8 cellular contexts compared by ENCODE assay signal in the genomic region with DNA sequence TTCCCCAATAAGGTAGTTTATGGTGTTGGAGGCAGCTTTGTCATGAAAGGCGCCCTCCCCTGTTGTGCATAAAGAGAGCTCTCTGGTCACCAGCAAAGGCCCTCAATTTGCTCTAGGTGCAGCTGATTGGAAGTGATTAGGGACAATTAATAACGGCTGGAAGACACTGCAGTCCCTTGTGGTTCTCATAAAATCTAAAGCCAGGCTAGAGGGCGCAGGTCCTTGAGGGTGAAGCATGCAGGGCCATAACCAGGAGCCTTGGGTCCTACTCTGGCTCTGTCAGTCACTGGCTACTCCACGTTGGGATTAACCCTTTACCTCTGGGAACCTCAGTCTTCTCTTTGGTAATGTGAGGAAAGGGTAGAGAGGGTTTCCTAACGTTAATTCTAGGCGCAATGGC. TPM values are rescaled to one million over a fixed set of nuclear protein-coding genes. Genes with fewer than 3 reads are reported as not detected.
A peak's percentile ranks its signal among the peaks of the same experiment; 100 is the strongest.
DNase-seq lines count a peak whose midpoint lies in the region; ATAC-seq and TF ChIP-seq lines count a peak whose summit lies in the region.

No MANE protein-coding gene starts in this region.

- no peaks in the 10 kb centered on the region for H3K36me3 ChIP-seq in iPS-15b (ENCODE audit: control insufficient read depth, insufficient read depth, low read length)

- H3K9ac ChIP-seq in iPS-15b (ENCODE audit: low read depth, low read length): no peak overlapping the region

- H3K27ac Mint-ChIP-seq in activated T-helper 1 cell treated with anti-CD3 and anti-CD28 coated beads, Interleukin-12 subunit alpha, Interleukin-12 subunit beta, Interleukin-2, Interleukin-4 antibody, amounts not matched to agents 30 ng/mL and 10 ng/mL and 1 ng/mL, durations not matched to agents 14 hours and 24 hours and 36 hours: peak overlapping the region; percentile 87
- H3K27ac Mint-ChIP-seq in stimulated activated effector memory CD8-positive, alpha-beta T cell treated with anti-CD3 and anti-CD28 coated beads, Interleukin-12 subunit alpha, Interleukin-12 subunit beta, amount 100 ng/mL, for 72 hours: peak overlapping the region; percentile 91

- H3K9me3 Mint-ChIP-seq in activated T-helper 1 cell treated with anti-CD3 and anti-CD28 coated beads, Interleukin-12 subunit alpha, Interleukin-12 subunit beta, Interleukin-2, Interleukin-4 antibody, amounts not matched to agents 30 ng/mL and 10 ng/mL and 1 ng/mL, durations not matched to agents 14 hours and 24 hours and 36 hours: no peaks in the 10 kb centered on the region
- H3K9me3 Mint-ChIP-seq in stimulated activated effector memory CD8-positive, alpha-beta T cell treated with anti-CD3 and anti-CD28 coated beads, Interleukin-12 subunit alpha, Interleukin-12 subunit beta, amount 100 ng/mL, for 72 hours: no peaks in the 10 kb centered on the region

- peaks cover 2% of the 10 kb centered on the region for H3K4me1 ChIP-seq in iPS-15b (ENCODE audit: control insufficient read depth, insufficient read depth, low read length)

- intact Hi-C loops in activated T-helper 1 cell treated with anti-CD3 and anti-CD28 coated beads, Interleukin-12 subunit alpha, Interleukin-12 subunit beta, Interleukin-2, Interleukin-4 antibody, amounts not matched to agents 30 ng/mL and 10 ng/mL and 1 ng/mL, durations not matched to agents 14 hours and 24 hours and 36 hours (cut with micrococcal nuclease): loop anchor here (1.0 kb wide), 1 partner anchor 254 kb away; no protein-coding TSS in a partner anchor

- peaks cover 11% of the 10 kb centered on the region for H3K4me1 Mint-ChIP-seq in activated T-helper 1 cell treated with anti-CD3 and anti-CD28 coated beads, Interleukin-12 subunit alpha, Interleukin-12 subunit beta, Interleukin-2, Interleukin-4 antibody, amounts not matched to agents 30 ng/mL and 10 ng/mL and 1 ng/mL, durations not matched to agents 14 hours and 24 hours and 36 hours (ENCODE audit: low read depth)
- H3K4me1 Mint-ChIP-seq in stimulated activated effector memory CD8-positive, alpha-beta T cell treated with anti-CD3 and anti-CD28 coated beads, Interleukin-12 subunit alpha, Interleukin-12 subunit beta, amount 100 ng/mL, for 72 hours: peaks cover 24% of the 10 kb centered on the region

- TF ChIP-seq CTCF in GM12875 (IDR thresholded peaks at IDR 0.05; ENCODE audit: borderline replicate concordance, insufficient read depth, low read depth, low read length): peak; percentile 19; the same call in 1 of the 2 replicates

- no peaks in the 10 kb centered on the region for H3K36me3 Mint-ChIP-seq in activated T-helper 1 cell treated with anti-CD3 and anti-CD28 coated beads, Interleukin-12 subunit alpha, Interleukin-12 subunit beta, Interleukin-2, Interleukin-4 antibody, amounts not matched to agents 30 ng/mL and 10 ng/mL and 1 ng/mL, durations not matched to agents 14 hours and 24 hours and 36 hours (ENCODE audit: low read depth)
- peaks cover 17% of the 10 kb centered on the region for H3K36me3 Mint-ChIP-seq in stimulated activated effector memory CD8-positive, alpha-beta T cell treated with anti-CD3 and anti-CD28 coated beads, Interleukin-12 subunit alpha, Interleukin-12 subunit beta, amount 100 ng/mL, for 72 hours

- ATAC-seq in stimulated activated effector memory CD8-positive, alpha-beta T cell treated with anti-CD3 and anti-CD28 coated beads, Interleukin-12 subunit alpha, Interleukin-12 subunit beta, amount 100 ng/mL, for 72 hours: no peak
- ATAC-seq in HG03457 (IDR thresholded peaks at IDR 0.05; ENCODE audit: unreplicated experiment): no peak

- no peaks in the 10 kb centered on the region for H3K9me3 ChIP-seq in iPS-15b (ENCODE audit: control insufficient read depth, insufficient read depth, low read length)

- H3K27me3 ChIP-seq in iPS-15b (ENCODE audit: control insufficient read depth, insufficient read depth, low read length): peaks cover 23% of the 10 kb centered on the region

- peak overlapping the region; percentile 96 for H3K4me3 Mint-ChIP-seq in activated T-helper 1 cell treated with anti-CD3 and anti-CD28 coated beads, Interleukin-12 subunit alpha, Interleukin-12 subunit beta, Interleukin-2, Interleukin-4 antibody, amounts not matched to agents 30 ng/mL and 10 ng/mL and 1 ng/mL, durations not matched to agents 14 hours and 24 hours and 36 hours
- peak overlapping the region; percentile 90 for H3K4me3 Mint-ChIP-seq in stimulated activated effector memory CD8-positive, alpha-beta T cell treated with anti-CD3 and anti-CD28 coated beads, Interleukin-12 subunit alpha, Interleukin-12 subunit beta, amount 100 ng/mL, for 72 hours

- DNase-seq in AG08396 (ENCODE audit: low spot score) (peak; percentile 14), LHCN-M2 (ENCODE audit: low read depth) (peak; percentile 35), LoVo (ENCODE audit: low spot score) (no peak)
- DNase-seq in activated T-helper 1 cell treated with anti-CD3 and anti-CD28 coated beads, Interleukin-12 subunit alpha, Interleukin-12 subunit beta, Interleukin-2, Interleukin-4 antibody, amounts not matched to agents 30 ng/mL and 10 ng/mL and 1 ng/mL, durations not matched to agents 14 hours and 24 hours and 36 hours (ENCODE audit: low spot score): no peak
- DNase-seq in stimulated activated effector memory CD8-positive, alpha-beta T cell treated with anti-CD3 and anti-CD28 coated beads, Interleukin-12 subunit alpha, Interleukin-12 subunit beta, amount 100 ng/mL, for 72 hours (ENCODE audit: low spot score in 2 of 2): no peak

- H3K27me3 Mint-ChIP-seq in activated T-helper 1 cell treated with anti-CD3 and anti-CD28 coated beads, Interleukin-12 subunit alpha, Interleukin-12 subunit beta, Interleukin-2, Interleukin-4 antibody, amounts not matched to agents 30 ng/mL and 10 ng/mL and 1 ng/mL, durations not matched to agents 14 hours and 24 hours and 36 hours (ENCODE audit: insufficient read depth): peaks cover 17% of the 10 kb centered on the region

- peak overlapping the region; percentile 87 for H3K4me3 ChIP-seq in GM12875 (ENCODE audit: low read depth, low read length)
- H3K4me3 ChIP-seq in iPS-15b (ENCODE audit: low read depth, low read length): peak overlapping the region; percentile 90

RNA-seq across cellular contexts. Expression of a gene that starts 1.9 kb away (rescaled TPM):
- 5.6 and 6.5 TPM in 2 replicates for total RNA-seq in LHCN-M2 (2014; rRNA removed)
- polyA plus RNA-seq in LHCN-M2 (2012): 3.3 TPM
- 4.2 and 5.3 TPM in 2 replicates for total RNA-seq in activated T-helper 1 cell treated with anti-CD3 and anti-CD28 coated beads, Interleukin-12 subunit alpha, Interleukin-12 subunit beta, Interleukin-2, Interleukin-4 antibody, amounts not matched to agents 30 ng/mL and 10 ng/mL and 1 ng/mL, durations not matched to agents 14 hours and 24 hours and 36 hours

Comparison
In these comparisons a context has a peak if more than half of its experiments do, and no peak if none do; other contexts are left out.
1. DNase-seq: peak in AG08396 (single experiment) and LHCN-M2 (single experiment); none in activated T-helper 1 cell treated with anti-CD3 and anti-CD28 coated beads, Interleukin-12 subunit alpha, Interleukin-12 subunit beta, Interleukin-2, Interleukin-4 antibody, amounts not matched to agents 30 ng/mL and 10 ng/mL and 1 ng/mL, durations not matched to agents 14 hours and 24 hours and 36 hours (single experiment), stimulated activated effector memory CD8-positive, alpha-beta T cell treated with anti-CD3 and anti-CD28 coated beads, Interleukin-12 subunit alpha, Interleukin-12 subunit beta, amount 100 ng/mL, for 72 hours (0 of 2) and LoVo (single experiment).